In genomic region chr6:121615493-121615892, GRCh38 we compare ENCODE assay signal across 19 cellular contexts.
A peak's percentile ranks its signal among the peaks of the same experiment; 100 is the strongest.
DNase-seq lines count a peak whose midpoint lies in the region; TF ChIP-seq lines count a peak whose summit lies in the region.
"Had no signal": no experiment of that assay in that cellular context is flagged by ENCODE, and none has a peak within 500 bp of the region (broad histone marks: within the 10 kb centered on the region; RNA-seq: fewer than 3 reads in every experiment).

No MANE protein-coding gene starts in this region.

- H3K36me3 ChIP-seq in PC-9 (ENCODE audit: low read depth) = no peaks in the 10 kb centered on the region
- H3K36me3 ChIP-seq: esophagus squamous epithelium had no signal

- no peaks in the 10 kb centered on the region for H3K79me2 ChIP-seq in PC-9 (ENCODE audit: low read depth)

- in situ Hi-C loops in KBM-7 (cut with MboI; ENCODE audit: low pct_unique_long_range_greater_than_20kb, low sequenced_read_pairs) = no loop called here

- H3K27me3 ChIP-seq in PC-9 (ENCODE audit: insufficient read depth, low read depth) = no peaks in the 10 kb centered on the region
- H3K27me3 ChIP-seq: esophagus squamous epithelium had no signal

- CTCF ChIA-PET in PC-9 (lab: Charles Lee) = no interaction called here

- H3K27ac ChIP-seq in PC-9 = no peak overlapping the region
- H3K27ac ChIP-seq: coronary artery, esophagus squamous epithelium had no signal

- no peak overlapping the region for H2AFZ ChIP-seq in PC-9

- no peak overlapping the region for H3K27ac Mint-ChIP-seq in progenitor cell of endocrine pancreas
- H3K27ac Mint-ChIP-seq: activated naive CD8-positive, alpha-beta T cell treated with anti-CD3 and anti-CD28 coated beads, Interleukin-2, amount 10 ng/mL, durations not matched to agents 7 days and 5 days; activated T-cell treated with anti-CD3 and anti-CD28 coated beads, Interleukin-2, amount 50 U/mL, for 24 hours; CD8-positive, alpha-beta memory T cell; naive thymus-derived CD8-positive, alpha-beta T cell had no signal

- no peaks in the 10 kb centered on the region for H3K27me3 Mint-ChIP-seq in progenitor cell of endocrine pancreas
- H3K27me3 Mint-ChIP-seq: activated T-cell treated with anti-CD3 and anti-CD28 coated beads, Interleukin-2, amount 50 U/mL, for 24 hours; CD8-positive, alpha-beta memory T cell; naive thymus-derived CD8-positive, alpha-beta T cell had no signal

- H3K4me2 ChIP-seq in PC-9 = no peak overlapping the region

- no peaks in the 10 kb centered on the region for H3F3A ChIP-seq in PC-9 (ENCODE audit: insufficient read depth, low read depth)

- TF ChIP-seq CTCF in GM12873 (IDR thresholded peaks at IDR 0.05; ENCODE audit: insufficient read depth, low read depth, low read length, missing control alignments) (peak; percentile 9), PC-9 (conservative IDR thresholded peaks at IDR 0.05) (0 out of 2 replicates have a peak, but pooled peaks have one; percentile 50), epithelial cell of proximal tubule (conservative IDR thresholded peaks at IDR 0.05; ENCODE audit: low read depth, low read length) (peak; percentile 60), progenitor cell of endocrine pancreas (IDR thresholded peaks at IDR 0.05; ENCODE audit: unreplicated experiment) (peak; percentile 36)

- H3K4me3 Mint-ChIP-seq in progenitor cell of endocrine pancreas (ENCODE audit: low read depth) = no peak overlapping the region
- H3K4me3 Mint-ChIP-seq: activated naive CD8-positive, alpha-beta T cell treated with anti-CD3 and anti-CD28 coated beads, Interleukin-2, amount 10 ng/mL, durations not matched to agents 7 days and 5 days; activated T-cell treated with anti-CD3 and anti-CD28 coated beads, Interleukin-2, amount 50 U/mL, for 24 hours; CD8-positive, alpha-beta memory T cell; naive thymus-derived CD8-positive, alpha-beta T cell had no signal

- H3K9me3 Mint-ChIP-seq in progenitor cell of endocrine pancreas (ENCODE audit: low read depth) = no peaks in the 10 kb centered on the region
- H3K9me3 Mint-ChIP-seq: activated T-cell treated with anti-CD3 and anti-CD28 coated beads, Interleukin-2, amount 50 U/mL, for 24 hours; naive thymus-derived CD8-positive, alpha-beta T cell had no signal

- POLR2A ChIA-PET in PC-9 (lab: Charles Lee; ENCODE audit: unreplicated experiment) = no interaction called here

- no TSS peak for BruUV-seq in PC-9 (replicated peaks; lab: Mats Ljungman, UMichigan)

- no peaks in the 10 kb centered on the region for H3K9me2 ChIP-seq in PC-9 (ENCODE audit: insufficient read depth)

- no peaks in the 10 kb centered on the region for H3K4me1 ChIP-seq in PC-9 (replicated peaks; ENCODE audit: insufficient read depth)
- H3K4me1 ChIP-seq: esophagus squamous epithelium had no signal

- no peaks in the 10 kb centered on the region for H3K9me3 ChIP-seq in PC-9 (ENCODE audit: insufficient read depth, low read depth)
- H3K9me3 ChIP-seq: esophagus squamous epithelium had no signal

- no peak for DNase-seq in PC-9
- no peak for DNase-seq in epithelial cell of proximal tubule (ENCODE audit: low read depth)
- no peak for DNase-seq in progenitor cell of endocrine pancreas (ENCODE audit: low spot score, unreplicated experiment)
- DNase-seq in KBM-7 = no peak
- no peak for DNase-seq in SW480 (ENCODE audit: low spot score)
- no peak for DNase-seq in NCI-H1105 (lab: John Stamatoyannopoulos, UW)
- DNase-seq in amniotic stem cell (lab: John Stamatoyannopoulos, UW) = no peak
- DNase-seq: activated CD4-positive, alpha-beta T cell treated with anti-CD3 and anti-CD28 coated beads for 48 hours; activated naive CD8-positive, alpha-beta T cell treated with anti-CD3 and anti-CD28 coated beads, Interleukin-2, amount 10 ng/mL, durations not matched to agents 7 days and 5 days; activated T-cell treated with anti-CD3 and anti-CD28 coated beads, Interleukin-2, amount 50 U/mL, for 24 hours; CD8-positive, alpha-beta memory T cell; esophagus squamous epithelium; naive thymus-derived CD8-positive, alpha-beta T cell; NCI-H1048; NK-92 treated with Interleukin-12 subunit alpha and Interleukin-12 subunit beta, amount 100 ng/mL, for 24 hours; retina; Right ventricle myocardium superior had no signal

- intact Hi-C loops in PC-9 (cut with micrococcal nuclease; ENCODE audit: unreplicated experiment) = no loop called here

- no peaks in the 10 kb centered on the region for H4K20me1 ChIP-seq in PC-9 (ENCODE audit: insufficient read depth)

- H3K4me3 ChIP-seq in PC-9 (no peak overlapping the region), epithelial cell of proximal tubule (ENCODE audit: low read depth, low read length) (no peak overlapping the region)
- H3K4me3 ChIP-seq: coronary artery, esophagus squamous epithelium had no signal

- H3K4me1 Mint-ChIP-seq in progenitor cell of endocrine pancreas (ENCODE audit: low read depth) = no peaks in the 10 kb centered on the region
- H3K4me1 Mint-ChIP-seq: activated naive CD8-positive, alpha-beta T cell treated with anti-CD3 and anti-CD28 coated beads, Interleukin-2, amount 10 ng/mL, durations not matched to agents 7 days and 5 days; CD8-positive, alpha-beta memory T cell; naive thymus-derived CD8-positive, alpha-beta T cell had no signal

- H3K36me3 Mint-ChIP-seq in progenitor cell of endocrine pancreas (ENCODE audit: insufficient read depth) = no peaks in the 10 kb centered on the region
- H3K36me3 Mint-ChIP-seq: CD8-positive, alpha-beta memory T cell; naive thymus-derived CD8-positive, alpha-beta T cell had no signal

Comparison
In these comparisons a context has a peak if more than half of its experiments do, and no peak if none do; other contexts are left out.
1. CTCF ChIP-seq: peak in every context shown above with its lines; median percentile 60 in epithelial cell of proximal tubule; 50 in PC-9; 36 in progenitor cell of endocrine pancreas; 9 in GM12873.